Comparison of ENCODE assay signal across 9 cellular contexts in the genomic region with DNA sequence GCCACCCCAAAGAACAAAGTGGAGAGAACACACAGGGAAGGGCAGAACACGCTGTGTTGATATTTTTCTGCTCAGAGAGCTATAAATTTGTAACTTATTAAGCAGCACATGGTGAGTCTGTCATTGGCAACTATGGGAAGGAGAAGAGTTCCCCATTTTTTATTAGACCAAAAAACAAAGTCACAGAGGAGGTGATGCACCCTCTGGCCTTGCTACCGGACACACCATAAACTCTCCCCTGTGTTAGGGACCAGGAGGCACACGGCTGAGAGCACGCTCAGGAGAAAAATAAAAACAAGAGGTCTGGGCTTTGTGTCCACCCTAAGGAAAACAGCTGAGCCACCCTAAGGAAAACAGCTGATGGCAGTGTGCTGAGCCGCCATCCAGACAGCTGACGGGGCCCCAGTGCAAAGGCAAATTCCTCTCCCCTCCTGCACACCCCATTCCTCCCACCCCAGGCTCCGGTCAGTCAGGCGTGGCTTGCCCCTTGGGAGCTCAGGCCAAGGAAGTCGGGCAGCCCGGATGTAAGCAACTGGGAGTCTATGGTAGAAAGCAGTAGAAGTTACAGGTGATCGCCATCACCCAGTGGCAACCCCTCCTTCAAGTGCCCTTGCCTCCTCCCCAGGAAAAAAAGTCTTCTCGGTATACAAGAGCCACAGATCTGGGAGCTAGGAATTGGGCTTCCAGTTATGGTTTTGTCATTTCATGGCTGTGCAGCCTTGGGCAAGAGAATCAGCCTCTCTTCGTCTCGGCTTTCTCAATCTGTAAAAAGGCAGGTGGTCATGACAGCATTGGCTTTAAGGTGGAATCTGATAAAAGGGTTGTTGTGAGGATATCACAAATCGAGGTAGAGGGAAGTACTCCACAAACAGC. TPM values are rescaled to one million over a fixed set of nuclear protein-coding genes. Genes with fewer than 3 reads are reported as not detected.
DNase-seq lines count a peak whose midpoint lies in the region; ATAC-seq, FAIRE-seq and TF ChIP-seq lines count a peak whose summit lies in the region.
"Had no signal": no experiment of that assay in that cellular context is flagged by ENCODE, and none has a peak within 500 bp of the region (broad histone marks: within the 10 kb centered on the region; RNA-seq: fewer than 3 reads in every experiment).

No MANE protein-coding gene starts in this region.

- peaks cover 2% of the 10 kb centered on the region for H3K36me3 Mint-ChIP-seq in activated T-cell treated with anti-CD3 and anti-CD28 coated beads, Interleukin-2, amount 50 U/mL, for 4 hours (ENCODE audit: insufficient read depth)
- H3K36me3 Mint-ChIP-seq in chondrocyte (ENCODE audit: low read depth): no peaks in the 10 kb centered on the region

- ATAC-seq in activated T-cell treated with anti-CD3 and anti-CD28 coated beads, Interleukin-2, amount 50 U/mL, for 4 hours: no peak
- ATAC-seq in GM19023 (IDR thresholded peaks at IDR 0.05; ENCODE audit: unreplicated experiment) (no peak), HG03045 (IDR thresholded peaks at IDR 0.05; ENCODE audit: unreplicated experiment) (no peak), HG03196 (IDR thresholded peaks at IDR 0.05; ENCODE audit: unreplicated experiment) (no peak)

- no peak for DNase-seq in activated T-cell treated with anti-CD3 and anti-CD28 coated beads, Interleukin-2, amount 50 U/mL, for 4 hours
- DNase-seq in activated T-cell treated with anti-CD3 and anti-CD28 coated beads for 4 hours (no peak), chondrocyte (ENCODE audit: low spot score) (no peak), lung microvascular endothelial cell (ENCODE audit: low read depth in 2 of 2) (peak; percentile 15 to 48), urothelium cell line (ENCODE audit: low spot score) (no peak)
- DNase-seq: DND-41 had no signal

- peak overlapping the region; percentile 91 for H3K4me3 Mint-ChIP-seq in activated T-cell treated with anti-CD3 and anti-CD28 coated beads, Interleukin-2, amount 50 U/mL, for 4 hours
- peak overlapping the region; percentile 93 for H3K4me3 Mint-ChIP-seq in chondrocyte (ENCODE audit: unreplicated experiment)

- peak overlapping the region; percentile 95 for H3K27ac Mint-ChIP-seq in chondrocyte (ENCODE audit: unreplicated experiment)

- peaks cover 67% of the 10 kb centered on the region for H3K4me1 Mint-ChIP-seq in activated T-cell treated with anti-CD3 and anti-CD28 coated beads, Interleukin-2, amount 50 U/mL, for 4 hours (ENCODE audit: low read depth)
- peaks cover 65% of the 10 kb centered on the region for H3K4me1 Mint-ChIP-seq in chondrocyte (ENCODE audit: low read depth)

- H3K27me3 Mint-ChIP-seq in activated T-cell treated with anti-CD3 and anti-CD28 coated beads, Interleukin-2, amount 50 U/mL, for 4 hours (ENCODE audit: low read depth): no peaks in the 10 kb centered on the region
- no peaks in the 10 kb centered on the region for H3K27me3 Mint-ChIP-seq in chondrocyte (ENCODE audit: low read depth)

- peak; percentile 32 for FAIRE-seq in urothelium cell line (lab: Jason Lieb, UNC)

- H3K9me3 Mint-ChIP-seq in activated T-cell treated with anti-CD3 and anti-CD28 coated beads, Interleukin-2, amount 50 U/mL, for 4 hours: no peaks in the 10 kb centered on the region
- H3K9me3 Mint-ChIP-seq in chondrocyte (ENCODE audit: low read depth): no peaks in the 10 kb centered on the region

- no peak for TF ChIP-seq CTCF in chondrocyte (IDR thresholded peaks at IDR 0.05)

RNA-seq across cellular contexts. Expression of a gene that starts 2.4 kb away (rescaled TPM):
- total RNA-seq in activated T-cell treated with anti-CD3 and anti-CD28 coated beads, Interleukin-2, amount 50 U/mL, for 4 hours: 10 to 100 TPM; 49.2 to 54.0 (median 51.1) TPM
- 68.1 to 79.5 TPM (median 70.5 TPM) in 3 replicates for total RNA-seq in chondrocyte
- total RNA-seq in lung microvascular endothelial cell: 52.5 and 56.2 TPM in 2 replicates

RNA-seq across cellular contexts. Expression of a gene that starts 28.6 kb away (rescaled TPM):
- 1,000 to 10,000 TPM; 2,997 to 5,108 (median 5,011) TPM for total RNA-seq in activated T-cell treated with anti-CD3 and anti-CD28 coated beads, Interleukin-2, amount 50 U/mL, for 4 hours
- total RNA-seq in chondrocyte (4,282 to 4,899 TPM (median 4,793 TPM) in 3 replicates), lung microvascular endothelial cell (under 0.01 TPM in 2 replicates)

RNA-seq across cellular contexts. Expression of a gene that starts 29.9 kb away (rescaled TPM):
- total RNA-seq in activated T-cell treated with anti-CD3 and anti-CD28 coated beads, Interleukin-2, amount 50 U/mL, for 4 hours: 1,000 to 10,000 TPM in 2 of 3 donors, 100 to 1,000 TPM in 1; 980 to 2,356 (median 1,498) TPM
- 1,613 to 1,880 TPM (median 1,738 TPM) in 3 replicates for total RNA-seq in chondrocyte
- under 0.01 TPM in 2 replicates for total RNA-seq in lung microvascular endothelial cell

RNA-seq across cellular contexts. Expression of a gene that starts 39.0 kb away (rescaled TPM):
- 1 to 10 TPM; 1.3 to 1.8 (median 1.5) TPM for total RNA-seq in activated T-cell treated with anti-CD3 and anti-CD28 coated beads, Interleukin-2, amount 50 U/mL, for 4 hours
- total RNA-seq in chondrocyte: 2.2 to 2.4 TPM (median 2.2 TPM) in 3 replicates
- 0.87 and 3.2 TPM in 2 replicates for total RNA-seq in lung microvascular endothelial cell

Comparison
In these comparisons a context has a peak if more than half of its experiments do, and no peak if none do; other contexts are left out.
1. DNase-seq: peak in lung microvascular endothelial cell (2 of 2); none in activated T-cell treated with anti-CD3 and anti-CD28 coated beads, Interleukin-2, amount 50 U/mL, for 4 hours (single experiment), activated T-cell treated with anti-CD3 and anti-CD28 coated beads for 4 hours (single experiment), chondrocyte (single experiment) and urothelium cell line (single experiment).
2. RNA of a gene that starts 28.6 kb away (total RNA-seq): 2,997 to 5,108 TPM in activated T-cell treated with anti-CD3 and anti-CD28 coated beads, Interleukin-2, amount 50 U/mL, for 4 hours and 4,282 to 4,899 TPM in chondrocyte; under 0.01 TPM in lung microvascular endothelial cell; every median in the first group is over 1,000 times any median in the second.
3. RNA of a gene that starts 29.9 kb away (total RNA-seq): 1,613 to 1,880 TPM in chondrocyte and 980 to 2,356 TPM in activated T-cell treated with anti-CD3 and anti-CD28 coated beads, Interleukin-2, amount 50 U/mL, for 4 hours; under 0.01 TPM in lung microvascular endothelial cell; every median in the first group is over 100 times any median in the second.